Comparison of ENCODE assay signal across 8 cellular contexts in the genomic region with DNA sequence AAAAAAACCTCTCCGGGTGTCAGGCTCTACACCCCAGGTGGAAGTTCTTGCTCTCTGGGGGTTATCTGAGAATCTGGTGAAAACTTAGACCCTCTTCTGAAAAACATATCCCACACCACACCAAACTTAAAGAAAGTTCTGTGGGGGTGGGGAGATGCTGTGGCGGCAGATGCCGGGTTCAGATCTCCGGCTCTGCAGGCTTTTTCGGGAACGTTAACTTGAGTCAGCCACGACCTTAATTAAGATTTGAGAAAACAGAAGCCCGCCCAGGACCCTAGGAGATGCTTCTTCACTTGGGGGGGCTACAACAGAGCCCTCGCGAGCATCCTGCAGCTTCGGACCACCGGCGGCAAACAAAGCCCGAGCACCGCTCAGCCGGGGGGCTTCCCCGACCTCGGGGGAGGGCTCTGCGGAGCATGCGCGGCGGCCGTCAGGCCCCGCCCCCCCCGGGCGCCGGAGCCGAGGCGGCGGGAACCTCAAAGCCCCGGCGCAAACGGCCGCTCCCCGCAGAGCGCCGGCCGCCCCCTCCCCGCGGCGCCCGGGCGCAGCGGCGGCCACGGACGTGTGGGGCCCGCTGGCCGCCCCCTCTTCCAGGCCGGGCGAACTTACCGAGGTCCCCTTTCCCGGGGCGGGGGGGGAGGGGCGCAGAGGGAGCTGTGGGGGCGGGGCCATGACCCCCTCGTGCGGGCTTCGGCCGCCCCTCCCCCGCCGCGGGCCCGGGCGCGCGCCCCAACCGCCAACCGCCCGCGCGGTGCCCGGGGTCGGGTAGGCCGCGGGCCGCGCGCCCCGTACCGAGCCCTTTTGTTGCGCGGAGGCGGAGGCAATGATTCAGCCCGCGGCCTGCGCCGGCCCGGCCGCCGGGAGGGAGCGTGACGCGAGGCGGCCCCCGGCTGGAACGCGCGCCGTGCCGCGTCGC. TPM values are rescaled to one million over a fixed set of nuclear protein-coding genes. Genes with fewer than 3 reads are reported as not detected.
DNase-seq lines count a peak whose midpoint lies in the region; ATAC-seq and TF ChIP-seq lines count a peak whose summit lies in the region.

No MANE protein-coding gene starts in this region.

- POLR2A ChIA-PET in activated CD4-positive, alpha-beta T cell treated with anti-CD3 and anti-CD28 coated beads, Interleukin-2, amount 10 ng/mL, durations not matched to agents 7 days and 5 days (lab: Charles Lee), result no interaction called here

- peaks cover 55% of the 10 kb centered on the region for H3K36me3 Mint-ChIP-seq in Calu3 (ENCODE audit: insufficient read depth, unreplicated experiment)
- peaks cover 13% of the 10 kb centered on the region for H3K36me3 Mint-ChIP-seq in activated CD4-positive, alpha-beta T cell treated with anti-CD3 and anti-CD28 coated beads, Interleukin-2, amount 10 ng/mL, durations not matched to agents 7 days and 5 days (ENCODE audit: low read depth)

- TF ChIP-seq CTCF in Calu3 (IDR thresholded peaks at IDR 0.05; ENCODE audit: unreplicated experiment) (no peak), lower lobe of right lung (IDR thresholded peaks at IDR 0.05) (no peak)

- intact Hi-C loops in Calu3 (cut with micrococcal nuclease; ENCODE audit: unreplicated experiment) (no loop called here), lower lobe of right lung (cut with DNase I) (no loop called here)

- H3K36me3 ChIP-seq in lower lobe of right lung, result peaks cover 20% of the 10 kb centered on the region

- DNase-seq in Calu3 (peak; percentile 32), LoVo (ENCODE audit: low spot score) (peak; percentile 50), dermis blood vessel endothelial cell (peak; percentile 56), lower lobe of right lung (peak; percentile 53)
- DNase-seq in activated CD4-positive, alpha-beta T cell treated with anti-CD3 and anti-CD28 coated beads, Interleukin-2, amount 10 ng/mL, durations not matched to agents 7 days and 5 days, result peak; percentile 46
- DNase-seq in stimulated activated CD8-positive, alpha-beta memory T cell treated with anti-CD3 and anti-CD28 coated beads, Interleukin-12 subunit alpha, Interleukin-12 subunit beta, amount 100 ng/mL, for 1 hour (ENCODE audit: low read depth), result peak; percentile 11

- H3K9me3 ChIP-seq in lower lobe of right lung, result no peaks in the 10 kb centered on the region

- peaks cover 14% of the 10 kb centered on the region for H3K4me1 Mint-ChIP-seq in Calu3 (ENCODE audit: low read depth, unreplicated experiment)
- peaks cover 61% of the 10 kb centered on the region for H3K4me1 Mint-ChIP-seq in activated CD4-positive, alpha-beta T cell treated with anti-CD3 and anti-CD28 coated beads, Interleukin-2, amount 10 ng/mL, durations not matched to agents 7 days and 5 days

- CTCF ChIA-PET in Calu3 (lab: Charles Lee), result no interaction called here
- CTCF ChIA-PET in activated CD4-positive, alpha-beta T cell treated with anti-CD3 and anti-CD28 coated beads, Interleukin-2, amount 10 ng/mL, durations not matched to agents 7 days and 5 days (lab: Charles Lee), result interaction anchor here (1.9 kb wide), 1 partner anchor 15 kb away, joined by 5 read pairs; no protein-coding TSS in a partner anchor

- H3K27ac ChIP-seq in lower lobe of right lung, result peak overlapping the region; percentile 85

- peak overlapping the region; percentile 82 for H3K4me3 ChIP-seq in lower lobe of right lung

- no TSS peak for BruUV-seq in Calu3 (replicated peaks; lab: Mats Ljungman, UMichigan)

- peaks cover 35% of the 10 kb centered on the region for H3K4me1 ChIP-seq in lower lobe of right lung

- no peaks in the 10 kb centered on the region for H3K9me3 Mint-ChIP-seq in Calu3 (ENCODE audit: low read depth, unreplicated experiment)
- no peaks in the 10 kb centered on the region for H3K9me3 Mint-ChIP-seq in activated CD4-positive, alpha-beta T cell treated with anti-CD3 and anti-CD28 coated beads, Interleukin-2, amount 10 ng/mL, durations not matched to agents 7 days and 5 days

- ATAC-seq in GM21515 (IDR thresholded peaks at IDR 0.05; ENCODE audit: unreplicated experiment), result peak; percentile 32
- ATAC-seq in lower lobe of right lung, result peak; percentile 61 to 69
- ATAC-seq in GM18511 (IDR thresholded peaks at IDR 0.05; ENCODE audit: unreplicated experiment), result no peak

- no peak overlapping the region for H3K27ac Mint-ChIP-seq in Calu3 (ENCODE audit: unreplicated experiment)
- peak overlapping the region; percentile 86 for H3K27ac Mint-ChIP-seq in activated CD4-positive, alpha-beta T cell treated with anti-CD3 and anti-CD28 coated beads, Interleukin-2, amount 10 ng/mL, durations not matched to agents 7 days and 5 days

- no peaks in the 10 kb centered on the region for H3K27me3 Mint-ChIP-seq in Calu3 (ENCODE audit: unreplicated experiment)
- H3K27me3 Mint-ChIP-seq in activated CD4-positive, alpha-beta T cell treated with anti-CD3 and anti-CD28 coated beads, Interleukin-2, amount 10 ng/mL, durations not matched to agents 7 days and 5 days, result no peaks in the 10 kb centered on the region

- H3K4me3 Mint-ChIP-seq in Calu3 (ENCODE audit: low read depth, unreplicated experiment), result peak overlapping the region; percentile 83
- H3K4me3 Mint-ChIP-seq in activated CD4-positive, alpha-beta T cell treated with anti-CD3 and anti-CD28 coated beads, Interleukin-2, amount 10 ng/mL, durations not matched to agents 7 days and 5 days, result peak overlapping the region; percentile 77

- H3K27me3 ChIP-seq in lower lobe of right lung (ENCODE audit: low read depth), result no peaks in the 10 kb centered on the region

RNA-seq across cellular contexts. Expression of a gene that starts 2.0 kb away (rescaled TPM):
- total RNA-seq in Calu3 (2022) (107 and 113 TPM in 2 replicates), dermis blood vessel endothelial cell (118 and 122 TPM in 2 replicates), lower lobe of right lung (65.8 TPM)
- total RNA-seq in activated CD4-positive, alpha-beta T cell treated with anti-CD3 and anti-CD28 coated beads, Interleukin-2, amount 10 ng/mL, durations not matched to agents 7 days and 5 days, result 100 to 1,000 TPM; 118 to 121 TPM
